Comparison of ENCODE assay signal across 8 cellular contexts in genomic region chr6:43454290-43455033, GRCh38. TPM values are rescaled to one million over a fixed set of nuclear protein-coding genes. Genes with fewer than 3 reads are reported as not detected.
A peak's percentile ranks its signal among the peaks of the same experiment; 100 is the strongest.
DNase-seq lines count a peak whose midpoint lies in the region; ATAC-seq and TF ChIP-seq lines count a peak whose summit lies in the region.

No MANE protein-coding gene starts in this region.

- ATAC-seq in activated T-cell treated with anti-CD3 and anti-CD28 coated beads, Interleukin-2, amount 50 U/mL, for 72 hours (replicated peaks in 1 of 2), result peak; percentile 73 to 78
- no peak for ATAC-seq in GM19035 (IDR thresholded peaks at IDR 0.05; ENCODE audit: unreplicated experiment)

- no peak overlapping the region for H3K27ac Mint-ChIP-seq in activated T-cell treated with anti-CD3 and anti-CD28 coated beads, Interleukin-2, amount 50 U/mL, for 72 hours

- POLR2A ChIA-PET in PC-9 (lab: Charles Lee; ENCODE audit: unreplicated experiment), result interaction anchor here (0.5 to 1.0 kb wide), 2 partner anchors 38 to 263 kb away, joined by 4 to 7 read pairs; no protein-coding TSS in a partner anchor

- no TSS peak for BruUV-seq in PC-9 (replicated peaks; lab: Mats Ljungman, UMichigan)

- WGBS in esophagus muscularis mucosa, result 6% methylated on average over 43 of the region's 51 CpGs

- H3K4me1 ChIP-seq in PC-9 (replicated peaks; ENCODE audit: insufficient read depth) (0 out of 2 replicates have a peak, but pooled peaks cover 14% of the 10 kb centered on the region), esophagus muscularis mucosa (peaks cover 3 to 22% (median 20%) of the 10 kb centered on the region in 4 donors), muscle layer of colon (ENCODE audit: insufficient read depth, low read length) (peaks cover 4% of the 10 kb centered on the region)

- no peaks in the 10 kb centered on the region for H4K20me1 ChIP-seq in PC-9 (ENCODE audit: insufficient read depth)

- CTCF ChIA-PET in PC-9 (lab: Charles Lee), result interaction anchor here (1.5 kb wide), 1 partner anchor 43 kb away, joined by 3 read pairs; no protein-coding TSS in a partner anchor

- peak; percentile 93 for TF ChIP-seq CTCF in PC-9 (conservative IDR thresholded peaks at IDR 0.05)
- peak in 2 of 3 experiments; percentile 93 to 95 for TF ChIP-seq CTCF in esophagus muscularis mucosa (IDR thresholded peaks at IDR 0.05)

- peak overlapping the region; percentile 91 to 92 for H3K4me3 Mint-ChIP-seq in activated T-cell treated with anti-CD3 and anti-CD28 coated beads, Interleukin-2, amount 50 U/mL, for 72 hours

- H3K9me2 ChIP-seq in PC-9 (ENCODE audit: insufficient read depth), result no peaks in the 10 kb centered on the region

- peak overlapping the region; percentile 99 for H3K4me2 ChIP-seq in PC-9

- no peak for TF ChIP-seq POLR2A in esophagus muscularis mucosa (IDR thresholded peaks at IDR 0.05; ENCODE audit: low read depth)

- H3K9me3 ChIP-seq in PC-9 (ENCODE audit: insufficient read depth, low read depth), result no peaks in the 10 kb centered on the region
- H3K9me3 ChIP-seq in esophagus muscularis mucosa, result no peaks in the 10 kb centered on the region
- no peaks in the 10 kb centered on the region for H3K9me3 ChIP-seq in muscle layer of colon (ENCODE audit: low read length)

- peak overlapping the region; percentile 72 for H3K4me3 ChIP-seq in PC-9
- H3K4me3 ChIP-seq in esophagus muscularis mucosa, result peak overlapping the region; percentile 54 to 64 (median 58)
- peak overlapping the region; percentile 35 to 47 for H3K4me3 ChIP-seq in muscle layer of colon (ENCODE audit: low read depth in 1 of 2, low read length in 2 of 2)

- H3K36me3 ChIP-seq in PC-9 (ENCODE audit: low read depth) (peaks cover 3% of the 10 kb centered on the region), esophagus muscularis mucosa (peaks cover 22 to 37% (median 34%) of the 10 kb centered on the region in 4 donors), muscle layer of colon (ENCODE audit: insufficient read depth, low read length) (peaks cover 6% of the 10 kb centered on the region)

- no peaks in the 10 kb centered on the region for H3K79me2 ChIP-seq in PC-9 (ENCODE audit: low read depth)

- peaks cover 4 to 5% of the 10 kb centered on the region in 2 donors for H3K36me3 Mint-ChIP-seq in activated T-cell treated with anti-CD3 and anti-CD28 coated beads, Interleukin-2, amount 50 U/mL, for 72 hours (ENCODE audit: insufficient read depth in 2 of 2)

- peaks cover 17% of the 10 kb centered on the region for H3K4me1 Mint-ChIP-seq in activated T-cell treated with anti-CD3 and anti-CD28 coated beads, Interleukin-2, amount 50 U/mL, for 72 hours (ENCODE audit: low read depth)

- H3F3A ChIP-seq in PC-9 (ENCODE audit: insufficient read depth, low read depth), result peaks cover 19% of the 10 kb centered on the region

- intact Hi-C loops in PC-9 (cut with micrococcal nuclease; ENCODE audit: unreplicated experiment) (loop anchor here (1.0 to 2.0 kb wide), 4 partner anchors 28 to 191 kb away; partner anchors contain the start of gene ABCC10), esophagus muscularis mucosa (cut with DNase I) (loop anchor here (2.0 to 5.0 kb wide), 2 partner anchors 43 to 52 kb away; no protein-coding TSS in a partner anchor)

- no peaks in the 10 kb centered on the region for H3K9me3 Mint-ChIP-seq in activated T-cell treated with anti-CD3 and anti-CD28 coated beads, Interleukin-2, amount 50 U/mL, for 72 hours

- H3K9ac ChIP-seq in muscle layer of colon (ENCODE audit: low read length), result no peak overlapping the region

- H2AFZ ChIP-seq in PC-9, result peak overlapping the region; percentile 74

- peaks cover 16% of the 10 kb centered on the region for H3K27me3 Mint-ChIP-seq in activated T-cell treated with anti-CD3 and anti-CD28 coated beads, Interleukin-2, amount 50 U/mL, for 72 hours (ENCODE audit: low read depth)

- peak; percentile 89 for DNase-seq in ELF-1 (ENCODE audit: low read depth, low spot score)
- peak; percentile 66 for DNase-seq in HPDE6-E6E7 (ENCODE audit: extremely low spot score)
- peak; percentile 61 to 86 for DNase-seq in PC-9
- peak; percentile 82 to 86 for DNase-seq in activated T-cell treated with anti-CD3 and anti-CD28 coated beads, Interleukin-2, amount 50 U/mL, for 72 hours
- DNase-seq in esophagus muscularis mucosa (ENCODE audit: extremely low spot score), result peak; percentile 95
- DNase-seq in stimulated activated CD8-positive, alpha-beta memory T cell treated with anti-CD3 and anti-CD28 coated beads, Interleukin-4, amount 100 ng/mL, for 24 hours (ENCODE audit: low read depth), result peak; percentile 61

- TF ChIP-seq EP300 in esophagus muscularis mucosa (IDR thresholded peaks at IDR 0.05), result no peak

- H3K27me3 ChIP-seq in PC-9 (ENCODE audit: insufficient read depth, low read depth), result no peaks in the 10 kb centered on the region
- peaks cover 0 to 50% (median 20%) of the 10 kb centered on the region in 4 donors for H3K27me3 ChIP-seq in esophagus muscularis mucosa
- peaks cover 7 to 33% of the 10 kb centered on the region in 2 donors for H3K27me3 ChIP-seq in muscle layer of colon (ENCODE audit: control insufficient read depth in 1 of 2, insufficient read depth in 2 of 2, low read length in 2 of 2)

- no peak overlapping the region for H3K27ac ChIP-seq in PC-9
- no peak overlapping the region for H3K27ac ChIP-seq in esophagus muscularis mucosa (replicated peaks in 1 of 4)
- no peak overlapping the region for H3K27ac ChIP-seq in muscle layer of colon (ENCODE audit: low read depth, low read length)

RNA-seq across cellular contexts. Expression of gene DLK2, which starts 0.9 kb away (rescaled TPM):
- total RNA-seq in PC-9 (2021) (3.6 and 6.2 TPM in 2 replicates), esophagus muscularis mucosa (under 1 TPM in 2 of 4 donors, not detected in 2; 0.32 to 0.33 TPM)
- 1 to 10 TPM; 1.6 to 2.6 TPM for total RNA-seq in activated T-cell treated with anti-CD3 and anti-CD28 coated beads, Interleukin-2, amount 50 U/mL, for 72 hours

RNA-seq across cellular contexts. Expression of gene TJAP1, which starts 22.9 kb away (rescaled TPM):
- 50.5 and 60.9 TPM in 2 replicates for total RNA-seq in PC-9 (2021)
- total RNA-seq in activated T-cell treated with anti-CD3 and anti-CD28 coated beads, Interleukin-2, amount 50 U/mL, for 72 hours, result 10 to 100 TPM; 68.6 to 77.2 TPM
- total RNA-seq in esophagus muscularis mucosa, result 10 to 100 TPM; 19.9 to 34.4 (median 26.4) TPM

RNA-seq across cellular contexts. Expression of gene ABCC10, which starts 27.1 kb away (rescaled TPM):
- 28.4 and 28.7 TPM in 2 replicates for total RNA-seq in PC-9 (2021)
- total RNA-seq in activated T-cell treated with anti-CD3 and anti-CD28 coated beads, Interleukin-2, amount 50 U/mL, for 72 hours, result 10 to 100 TPM; 32.8 to 36.4 TPM
- total RNA-seq in esophagus muscularis mucosa, result 10 to 100 TPM in 3 of 4 donors, 1 to 10 TPM in 1; 7.6 to 19.4 (median 12.5) TPM

RNA-seq across cellular contexts. Expression of gene LRRC73, which starts 55.7 kb away (rescaled TPM):
- total RNA-seq in PC-9 (2021) (0.55 and 1.5 TPM in 2 replicates), esophagus muscularis mucosa (1 to 10 TPM in 1 of 4 donors, under 1 TPM in 2, not detected in 1; 0.50 to 1.4 (median 0.75) TPM)
- under 1 TPM; 0.32 to 0.43 TPM for total RNA-seq in activated T-cell treated with anti-CD3 and anti-CD28 coated beads, Interleukin-2, amount 50 U/mL, for 72 hours
